ENCODE assay signal across 1 cellular context in genomic region chr1:40058453-40059291, GRCh38.
TF ChIP-seq lines count a peak whose summit lies in the region.

No MANE protein-coding gene starts in this region.

TF ChIP-seq in WTC11, 78 proteins besides CTCF, POLR2A, EP300 and RAD21 (continued from another document):
- no peak for TF ChIP-seq ZBTB43 (CRISPR knock-in tag; IDR thresholded peaks at IDR 0.05)
